1 cellular context compared by ENCODE assay signal in genomic region chr17:82503728-82504308, GRCh38.
TF ChIP-seq lines count a peak whose summit lies in the region.

No MANE protein-coding gene starts in this region.

TF ChIP-seq in HepG2, 621 proteins besides CTCF, POLR2A, EP300 and RAD21 (continued from another document and continues in another):
- TF ChIP-seq USF2 (IDR thresholded peaks at IDR 0.05; ENCODE audit: low read depth, low read length): no peak
- no peak for TF ChIP-seq USF2 (CRISPR knock-in tag; IDR thresholded peaks at IDR 0.05; ENCODE audit: borderline replicate concordance)
- TF ChIP-seq, protein P1, sequence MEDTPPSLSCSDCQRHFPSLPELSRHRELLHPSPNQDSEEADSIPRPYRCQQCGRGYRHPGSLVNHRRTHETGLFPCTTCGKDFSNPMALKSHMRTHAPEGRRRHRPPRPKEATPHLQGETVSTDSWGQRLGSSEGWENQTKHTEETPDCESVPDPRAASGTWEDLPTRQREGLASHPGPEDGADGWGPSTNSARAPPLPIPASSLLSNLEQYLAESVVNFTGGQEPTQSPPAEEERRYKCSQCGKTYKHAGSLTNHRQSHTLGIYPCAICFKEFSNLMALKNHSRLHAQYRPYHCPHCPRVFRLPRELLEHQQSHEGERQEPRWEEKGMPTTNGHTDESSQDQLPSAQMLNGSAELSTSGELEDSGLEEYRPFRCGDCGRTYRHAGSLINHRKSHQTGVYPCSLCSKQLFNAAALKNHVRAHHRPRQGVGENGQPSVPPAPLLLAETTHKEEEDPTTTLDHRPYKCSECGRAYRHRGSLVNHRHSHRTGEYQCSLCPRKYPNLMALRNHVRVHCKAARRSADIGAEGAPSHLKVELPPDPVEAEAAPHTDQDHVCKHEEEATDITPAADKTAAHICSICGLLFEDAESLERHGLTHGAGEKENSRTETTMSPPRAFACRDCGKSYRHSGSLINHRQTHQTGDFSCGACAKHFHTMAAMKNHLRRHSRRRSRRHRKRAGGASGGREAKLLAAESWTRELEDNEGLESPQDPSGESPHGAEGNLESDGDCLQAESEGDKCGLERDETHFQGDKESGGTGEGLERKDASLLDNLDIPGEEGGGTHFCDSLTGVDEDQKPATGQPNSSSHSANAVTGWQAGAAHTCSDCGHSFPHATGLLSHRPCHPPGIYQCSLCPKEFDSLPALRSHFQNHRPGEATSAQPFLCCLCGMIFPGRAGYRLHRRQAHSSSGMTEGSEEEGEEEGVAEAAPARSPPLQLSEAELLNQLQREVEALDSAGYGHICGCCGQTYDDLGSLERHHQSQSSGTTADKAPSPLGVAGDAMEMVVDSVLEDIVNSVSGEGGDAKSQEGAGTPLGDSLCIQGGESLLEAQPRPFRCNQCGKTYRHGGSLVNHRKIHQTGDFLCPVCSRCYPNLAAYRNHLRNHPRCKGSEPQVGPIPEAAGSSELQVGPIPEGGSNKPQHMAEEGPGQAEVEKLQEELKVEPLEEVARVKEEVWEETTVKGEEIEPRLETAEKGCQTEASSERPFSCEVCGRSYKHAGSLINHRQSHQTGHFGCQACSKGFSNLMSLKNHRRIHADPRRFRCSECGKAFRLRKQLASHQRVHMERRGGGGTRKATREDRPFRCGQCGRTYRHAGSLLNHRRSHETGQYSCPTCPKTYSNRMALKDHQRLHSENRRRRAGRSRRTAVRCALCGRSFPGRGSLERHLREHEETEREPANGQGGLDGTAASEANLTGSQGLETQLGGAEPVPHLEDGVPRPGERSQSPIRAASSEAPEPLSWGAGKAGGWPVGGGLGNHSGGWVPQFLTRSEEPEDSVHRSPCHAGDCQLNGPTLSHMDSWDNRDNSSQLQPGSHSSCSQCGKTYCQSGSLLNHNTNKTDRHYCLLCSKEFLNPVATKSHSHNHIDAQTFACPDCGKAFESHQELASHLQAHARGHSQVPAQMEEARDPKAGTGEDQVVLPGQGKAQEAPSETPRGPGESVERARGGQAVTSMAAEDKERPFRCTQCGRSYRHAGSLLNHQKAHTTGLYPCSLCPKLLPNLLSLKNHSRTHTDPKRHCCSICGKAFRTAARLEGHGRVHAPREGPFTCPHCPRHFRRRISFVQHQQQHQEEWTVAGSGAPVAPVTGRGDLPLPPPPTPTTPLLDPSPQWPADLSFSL (CRISPR knock-in tag; IDR thresholded peaks at IDR 0.05): no peak
- no peak for TF ChIP-seq ZNF282 (IDR thresholded peaks at IDR 0.05; ENCODE audit: partially characterized antibody)
- TF ChIP-seq SMARCC2 (IDR thresholded peaks at IDR 0.05): no peak
- TF ChIP-seq ZNF431 (CRISPR knock-in tag; IDR thresholded peaks at IDR 0.05; ENCODE audit: borderline replicate concordance, low read depth): peak; percentile 63; the same call in 1 of the 2 replicates
- TF ChIP-seq ZNF546 (CRISPR knock-in tag; conservative IDR thresholded peaks at IDR 0.05): no peak
- no peak for TF ChIP-seq GFI1 (CRISPR knock-in tag; IDR thresholded peaks at IDR 0.05; ENCODE audit: borderline replicate concordance)
- peak; percentile 71; the same call in 1 of the 2 replicates for TF ChIP-seq MTF1 (CRISPR knock-in tag; IDR thresholded peaks at IDR 0.05)
- TF ChIP-seq, protein P2, sequence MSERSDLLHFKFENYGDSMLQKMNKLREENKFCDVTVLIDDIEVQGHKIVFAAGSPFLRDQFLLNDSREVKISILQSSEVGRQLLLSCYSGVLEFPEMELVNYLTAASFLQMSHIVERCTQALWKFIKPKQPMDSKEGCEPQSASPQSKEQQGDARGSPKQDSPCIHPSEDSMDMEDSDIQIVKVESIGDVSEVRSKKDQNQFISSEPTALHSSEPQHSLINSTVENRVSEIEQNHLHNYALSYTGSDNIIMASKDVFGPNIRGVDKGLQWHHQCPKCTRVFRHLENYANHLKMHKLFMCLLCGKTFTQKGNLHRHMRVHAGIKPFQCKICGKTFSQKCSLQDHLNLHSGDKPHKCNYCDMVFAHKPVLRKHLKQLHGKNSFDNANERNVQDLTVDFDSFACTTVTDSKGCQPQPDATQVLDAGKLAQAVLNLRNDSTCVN (CRISPR knock-in tag; IDR thresholded peaks at IDR 0.05; ENCODE audit: borderline replicate concordance): 0 out of 2 replicates have a peak, but pooled peaks have one; percentile 15
- peak; percentile 59; the same call in 1 of the 2 replicates for TF ChIP-seq ZNF589 (CRISPR knock-in tag; conservative IDR thresholded peaks at IDR 0.05)
- TF ChIP-seq ZNF276 (CRISPR knock-in tag; IDR thresholded peaks at IDR 0.05; ENCODE audit: low read depth): peak; percentile 84; the same call in 1 of the 2 replicates
- TF ChIP-seq, protein P3, sequence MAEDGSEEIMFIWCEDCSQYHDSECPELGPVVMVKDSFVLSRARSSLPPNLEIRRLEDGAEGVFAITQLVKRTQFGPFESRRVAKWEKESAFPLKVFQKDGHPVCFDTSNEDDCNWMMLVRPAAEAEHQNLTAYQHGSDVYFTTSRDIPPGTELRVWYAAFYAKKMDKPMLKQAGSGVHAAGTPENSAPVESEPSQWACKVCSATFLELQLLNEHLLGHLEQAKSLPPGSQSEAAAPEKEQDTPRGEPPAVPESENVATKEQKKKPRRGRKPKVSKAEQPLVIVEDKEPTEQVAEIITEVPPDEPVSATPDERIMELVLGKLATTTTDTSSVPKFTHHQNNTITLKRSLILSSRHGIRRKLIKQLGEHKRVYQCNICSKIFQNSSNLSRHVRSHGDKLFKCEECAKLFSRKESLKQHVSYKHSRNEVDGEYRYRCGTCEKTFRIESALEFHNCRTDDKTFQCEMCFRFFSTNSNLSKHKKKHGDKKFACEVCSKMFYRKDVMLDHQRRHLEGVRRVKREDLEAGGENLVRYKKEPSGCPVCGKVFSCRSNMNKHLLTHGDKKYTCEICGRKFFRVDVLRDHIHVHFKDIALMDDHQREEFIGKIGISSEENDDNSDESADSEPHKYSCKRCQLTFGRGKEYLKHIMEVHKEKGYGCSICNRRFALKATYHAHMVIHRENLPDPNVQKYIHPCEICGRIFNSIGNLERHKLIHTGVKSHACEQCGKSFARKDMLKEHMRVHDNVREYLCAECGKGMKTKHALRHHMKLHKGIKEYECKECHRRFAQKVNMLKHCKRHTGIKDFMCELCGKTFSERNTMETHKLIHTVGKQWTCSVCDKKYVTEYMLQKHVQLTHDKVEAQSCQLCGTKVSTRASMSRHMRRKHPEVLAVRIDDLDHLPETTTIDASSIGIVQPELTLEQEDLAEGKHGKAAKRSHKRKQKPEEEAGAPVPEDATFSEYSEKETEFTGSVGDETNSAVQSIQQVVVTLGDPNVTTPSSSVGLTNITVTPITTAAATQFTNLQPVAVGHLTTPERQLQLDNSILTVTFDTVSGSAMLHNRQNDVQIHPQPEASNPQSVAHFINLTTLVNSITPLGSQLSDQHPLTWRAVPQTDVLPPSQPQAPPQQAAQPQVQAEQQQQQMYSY (CRISPR knock-in tag; IDR thresholded peaks at IDR 0.05): no peak
- no peak for TF ChIP-seq ZNF101 (CRISPR knock-in tag; IDR thresholded peaks at IDR 0.05; ENCODE audit: borderline replicate concordance, low read depth)
- TF ChIP-seq, protein P4, sequence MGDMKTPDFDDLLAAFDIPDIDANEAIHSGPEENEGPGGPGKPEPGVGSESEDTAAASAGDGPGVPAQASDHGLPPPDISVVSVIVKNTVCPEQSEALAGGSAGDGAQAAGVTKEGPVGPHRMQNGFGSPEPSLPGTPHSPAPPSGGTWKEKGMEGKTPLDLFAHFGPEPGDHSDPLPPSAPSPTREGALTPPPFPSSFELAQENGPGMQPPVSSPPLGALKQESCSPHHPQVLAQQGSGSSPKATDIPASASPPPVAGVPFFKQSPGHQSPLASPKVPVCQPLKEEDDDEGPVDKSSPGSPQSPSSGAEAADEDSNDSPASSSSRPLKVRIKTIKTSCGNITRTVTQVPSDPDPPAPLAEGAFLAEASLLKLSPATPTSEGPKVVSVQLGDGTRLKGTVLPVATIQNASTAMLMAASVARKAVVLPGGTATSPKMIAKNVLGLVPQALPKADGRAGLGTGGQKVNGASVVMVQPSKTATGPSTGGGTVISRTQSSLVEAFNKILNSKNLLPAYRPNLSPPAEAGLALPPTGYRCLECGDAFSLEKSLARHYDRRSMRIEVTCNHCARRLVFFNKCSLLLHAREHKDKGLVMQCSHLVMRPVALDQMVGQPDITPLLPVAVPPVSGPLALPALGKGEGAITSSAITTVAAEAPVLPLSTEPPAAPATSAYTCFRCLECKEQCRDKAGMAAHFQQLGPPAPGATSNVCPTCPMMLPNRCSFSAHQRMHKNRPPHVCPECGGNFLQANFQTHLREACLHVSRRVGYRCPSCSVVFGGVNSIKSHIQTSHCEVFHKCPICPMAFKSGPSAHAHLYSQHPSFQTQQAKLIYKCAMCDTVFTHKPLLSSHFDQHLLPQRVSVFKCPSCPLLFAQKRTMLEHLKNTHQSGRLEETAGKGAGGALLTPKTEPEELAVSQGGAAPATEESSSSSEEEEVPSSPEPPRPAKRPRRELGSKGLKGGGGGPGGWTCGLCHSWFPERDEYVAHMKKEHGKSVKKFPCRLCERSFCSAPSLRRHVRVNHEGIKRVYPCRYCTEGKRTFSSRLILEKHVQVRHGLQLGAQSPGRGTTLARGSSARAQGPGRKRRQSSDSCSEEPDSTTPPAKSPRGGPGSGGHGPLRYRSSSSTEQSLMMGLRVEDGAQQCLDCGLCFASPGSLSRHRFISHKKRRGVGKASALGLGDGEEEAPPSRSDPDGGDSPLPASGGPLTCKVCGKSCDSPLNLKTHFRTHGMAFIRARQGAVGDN (CRISPR knock-in tag; IDR thresholded peaks at IDR 0.05): peak; percentile 100
- TF ChIP-seq IRX3 (CRISPR knock-in tag; IDR thresholded peaks at IDR 0.05; ENCODE audit: borderline replicate concordance, low read depth): no peak
- TF ChIP-seq ZNF121 (CRISPR knock-in tag; IDR thresholded peaks at IDR 0.05): no peak
- 0 out of 2 replicates have a peak, but pooled peaks have one; percentile 34 for TF ChIP-seq SALL2 (CRISPR knock-in tag; IDR thresholded peaks at IDR 0.05)
- TF ChIP-seq ZNF550 (CRISPR knock-in tag; IDR thresholded peaks at IDR 0.05; ENCODE audit: borderline replicate concordance): no peak
- TF ChIP-seq, protein P5, sequence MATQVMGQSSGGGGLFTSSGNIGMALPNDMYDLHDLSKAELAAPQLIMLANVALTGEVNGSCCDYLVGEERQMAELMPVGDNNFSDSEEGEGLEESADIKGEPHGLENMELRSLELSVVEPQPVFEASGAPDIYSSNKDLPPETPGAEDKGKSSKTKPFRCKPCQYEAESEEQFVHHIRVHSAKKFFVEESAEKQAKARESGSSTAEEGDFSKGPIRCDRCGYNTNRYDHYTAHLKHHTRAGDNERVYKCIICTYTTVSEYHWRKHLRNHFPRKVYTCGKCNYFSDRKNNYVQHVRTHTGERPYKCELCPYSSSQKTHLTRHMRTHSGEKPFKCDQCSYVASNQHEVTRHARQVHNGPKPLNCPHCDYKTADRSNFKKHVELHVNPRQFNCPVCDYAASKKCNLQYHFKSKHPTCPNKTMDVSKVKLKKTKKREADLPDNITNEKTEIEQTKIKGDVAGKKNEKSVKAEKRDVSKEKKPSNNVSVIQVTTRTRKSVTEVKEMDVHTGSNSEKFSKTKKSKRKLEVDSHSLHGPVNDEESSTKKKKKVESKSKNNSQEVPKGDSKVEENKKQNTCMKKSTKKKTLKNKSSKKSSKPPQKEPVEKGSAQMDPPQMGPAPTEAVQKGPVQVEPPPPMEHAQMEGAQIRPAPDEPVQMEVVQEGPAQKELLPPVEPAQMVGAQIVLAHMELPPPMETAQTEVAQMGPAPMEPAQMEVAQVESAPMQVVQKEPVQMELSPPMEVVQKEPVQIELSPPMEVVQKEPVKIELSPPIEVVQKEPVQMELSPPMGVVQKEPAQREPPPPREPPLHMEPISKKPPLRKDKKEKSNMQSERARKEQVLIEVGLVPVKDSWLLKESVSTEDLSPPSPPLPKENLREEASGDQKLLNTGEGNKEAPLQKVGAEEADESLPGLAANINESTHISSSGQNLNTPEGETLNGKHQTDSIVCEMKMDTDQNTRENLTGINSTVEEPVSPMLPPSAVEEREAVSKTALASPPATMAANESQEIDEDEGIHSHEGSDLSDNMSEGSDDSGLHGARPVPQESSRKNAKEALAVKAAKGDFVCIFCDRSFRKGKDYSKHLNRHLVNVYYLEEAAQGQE (IDR thresholded peaks at IDR 0.05; ENCODE audit: borderline replicate concordance in 1 of 2, low read depth in 1 of 2, low read length in 2 of 2): no peak
- TF ChIP-seq, protein P6, sequence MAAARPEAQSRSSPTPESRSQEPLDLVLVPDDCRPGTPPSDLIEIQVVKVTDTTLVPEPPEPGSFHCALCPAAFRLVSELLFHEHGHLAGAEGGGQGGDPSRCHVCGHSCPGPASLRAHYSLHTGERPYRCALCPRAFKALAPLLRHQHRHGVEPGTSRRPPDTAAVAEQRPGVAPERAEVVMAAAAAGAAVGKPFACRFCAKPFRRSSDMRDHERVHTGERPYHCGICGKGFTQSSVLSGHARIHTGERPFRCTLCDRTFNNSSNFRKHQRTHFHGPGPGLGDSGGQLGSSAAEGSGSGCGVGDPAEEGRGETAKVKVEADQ (CRISPR knock-in tag; IDR thresholded peaks at IDR 0.05; ENCODE audit: borderline replicate concordance): peak; percentile 86; the same call in 1 of the 2 replicates
- no peak for TF ChIP-seq DNMT1 (CRISPR knock-in tag; IDR thresholded peaks at IDR 0.05)
- TF ChIP-seq TFE3 (CRISPR knock-in tag; IDR thresholded peaks at IDR 0.05): peak; percentile 86
- no peak for TF ChIP-seq AHR (CRISPR knock-in tag; IDR thresholded peaks at IDR 0.05)
